Comparison of ENCODE assay signal across 27 cellular contexts in genomic region chr2:64794426-64794995, GRCh38.
"Had no signal": no experiment of that assay in that cellular context is flagged by ENCODE, and none has a peak within 500 bp of the region (broad histone marks: within the 10 kb centered on the region; RNA-seq: fewer than 3 reads in every experiment).

No MANE protein-coding gene starts in this region.

- ATAC-seq: left colon; lower lobe of right lung; naive thymus-derived CD8-positive, alpha-beta T cell; psoas muscle; upper lobe of right lung had no signal

- H3K27ac ChIP-seq: colonic mucosa, esophagus muscularis mucosa, heart right ventricle, lower lobe of right lung, ovary, psoas muscle, thoracic aorta, tibial nerve, upper lobe of right lung, uterus had no signal

- DNase-seq: colonic mucosa; effector CD8-positive, alpha-beta T cell; endodermal cell; foreskin melanocyte; glutamatergic neuron; heart right ventricle; hippocampal formation; left colon; left ventricle myocardium superior; lower lobe of right lung; naive thymus-derived CD8-positive, alpha-beta T cell; nephron progenitor cell; nucleus accumbens; ovary; posterior cingulate gyrus; psoas muscle; right cardiac atrium; sigmoid colon; stimulated activated CD4-positive, alpha-beta T cell treated with anti-CD3 and anti-CD28 coated beads, Interleukin-2, amount 100 ng/mL, for 24 hours; stimulated activated CD4-positive, alpha-beta T cell treated with anti-CD3 and anti-CD28 coated beads, Interleukin-4, amount 100 ng/mL, for 24 hours; stimulated activated naive CD4-positive, alpha-beta T cell treated with Interleukin-2 at 50 U/mL for 16 hours; upper lobe of right lung; uterus had no signal

- H3K4me1 ChIP-seq: colonic mucosa, uterus had no signal

- FAIRE-seq: islet of Langerhans had no signal

- H3K27me3 ChIP-seq: colonic mucosa, esophagus muscularis mucosa, ovary, sigmoid colon, tibial nerve, upper lobe of right lung, uterus had no signal

- H3K36me3 ChIP-seq: colonic mucosa, esophagus muscularis mucosa, heart right ventricle, lower lobe of right lung, ovary, sigmoid colon, thoracic aorta, tibial nerve, upper lobe of right lung, uterus had no signal

- H3K4me3 ChIP-seq: colonic mucosa, esophagus muscularis mucosa, heart right ventricle, lower lobe of right lung, ovary, psoas muscle, sigmoid colon, thoracic aorta, tibial nerve, upper lobe of right lung, uterus had no signal

- H3K9me3 ChIP-seq: colonic mucosa, esophagus muscularis mucosa, heart right ventricle, lower lobe of right lung, ovary, psoas muscle, sigmoid colon, thoracic aorta, tibial nerve, upper lobe of right lung, uterus had no signal
